In the genomic region with DNA sequence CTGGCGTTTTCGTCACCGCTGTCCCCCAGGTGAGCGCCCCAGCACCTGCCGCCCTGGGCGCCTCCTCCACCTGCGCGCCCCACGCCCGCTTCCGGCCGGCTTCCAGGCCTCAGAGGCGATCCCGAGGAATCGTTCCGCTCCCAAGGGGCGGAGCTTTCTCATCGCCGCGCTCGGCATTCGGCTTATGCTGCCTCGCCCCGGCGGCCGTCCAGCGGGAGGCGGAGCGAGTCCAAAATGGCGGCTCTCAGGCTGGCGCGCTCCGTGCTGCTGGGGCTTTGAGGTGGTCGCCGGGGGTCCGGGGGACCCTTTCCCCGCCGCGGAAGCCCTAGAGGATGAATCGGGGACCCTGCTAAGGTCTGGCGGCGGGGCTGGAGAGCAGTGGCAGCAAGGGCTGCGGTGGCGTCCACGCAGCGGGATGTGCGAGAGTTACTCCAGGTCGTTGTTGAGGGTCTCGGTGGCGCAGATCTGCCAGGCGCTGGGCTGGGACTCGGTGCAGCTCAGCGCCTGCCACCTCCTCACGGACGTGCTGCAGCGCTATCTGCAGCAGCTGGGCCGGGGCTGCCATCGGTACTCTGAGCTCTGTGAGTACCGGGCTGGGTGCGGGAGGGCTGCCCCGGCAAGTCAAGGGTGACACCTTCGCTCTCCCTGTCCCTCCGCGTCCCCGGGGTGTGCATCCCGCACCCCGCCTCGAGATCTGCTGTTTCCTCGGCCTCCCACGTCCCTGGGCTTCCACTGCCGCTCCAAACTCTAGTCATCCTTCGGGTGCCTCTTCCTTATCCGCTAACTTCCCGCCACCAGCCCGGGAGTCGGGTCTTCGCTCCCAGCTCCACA, we compare ENCODE assay signal across 1 cellular context.
TF ChIP-seq lines count a peak whose summit lies in the region.

A gene with protein sequence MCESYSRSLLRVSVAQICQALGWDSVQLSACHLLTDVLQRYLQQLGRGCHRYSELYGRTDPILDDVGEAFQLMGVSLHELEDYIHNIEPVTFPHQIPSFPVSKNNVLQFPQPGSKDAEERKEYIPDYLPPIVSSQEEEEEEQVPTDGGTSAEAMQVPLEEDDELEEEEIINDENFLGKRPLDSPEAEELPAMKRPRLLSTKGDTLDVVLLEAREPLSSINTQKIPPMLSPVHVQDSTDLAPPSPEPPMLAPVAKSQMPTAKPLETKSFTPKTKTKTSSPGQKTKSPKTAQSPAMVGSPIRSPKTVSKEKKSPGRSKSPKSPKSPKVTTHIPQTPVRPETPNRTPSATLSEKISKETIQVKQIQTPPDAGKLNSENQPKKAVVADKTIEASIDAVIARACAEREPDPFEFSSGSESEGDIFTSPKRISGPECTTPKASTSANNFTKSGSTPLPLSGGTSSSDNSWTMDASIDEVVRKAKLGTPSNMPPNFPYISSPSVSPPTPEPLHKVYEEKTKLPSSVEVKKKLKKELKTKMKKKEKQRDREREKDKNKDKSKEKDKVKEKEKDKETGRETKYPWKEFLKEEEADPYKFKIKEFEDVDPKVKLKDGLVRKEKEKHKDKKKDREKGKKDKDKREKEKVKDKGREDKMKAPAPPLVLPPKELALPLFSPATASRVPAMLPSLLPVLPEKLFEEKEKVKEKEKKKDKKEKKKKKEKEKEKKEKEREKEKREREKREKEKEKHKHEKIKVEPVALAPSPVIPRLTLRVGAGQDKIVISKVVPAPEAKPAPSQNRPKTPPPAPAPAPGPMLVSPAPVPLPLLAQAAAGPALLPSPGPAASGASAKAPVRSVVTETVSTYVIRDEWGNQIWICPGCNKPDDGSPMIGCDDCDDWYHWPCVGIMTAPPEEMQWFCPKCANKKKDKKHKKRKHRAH (plus strand): TSS at position 211 of the 831 bp plus-strand sequence. CDS start 205 bp downstream, at position 416.

TF ChIP-seq in H1, 55 proteins besides CTCF, POLR2A, EP300 and RAD21 (continues in another document):
- TF ChIP-seq SP2 (IDR thresholded peaks at IDR 0.05; ENCODE audit: low read length) (no peak), POLR2AphosphoS5 (IDR thresholded peaks at IDR 0.05; ENCODE audit: low read depth, low read length) (peak; percentile 78), JUN (IDR thresholded peaks at IDR 0.05; ENCODE audit: low read depth, low read length) (no peak), CREB1 (IDR thresholded peaks at IDR 0.05) (peak; percentile 61), CBX5 (IDR thresholded peaks at IDR 0.05; ENCODE audit: low read depth, low read length) (no peak), RFX5 (IDR thresholded peaks at IDR 0.05; ENCODE audit: borderline replicate concordance, low read depth, low read length) (no peak), ATF3 (IDR thresholded peaks at IDR 0.05; ENCODE audit: insufficient read depth, low read depth, low read length) (no peak), EGR1 (IDR thresholded peaks at IDR 0.05; ENCODE audit: borderline replicate concordance, low read depth, low read length) (0 out of 2 replicates have a peak, but pooled peaks have one; percentile 17), CBX8 (IDR thresholded peaks at IDR 0.05; ENCODE audit: borderline replicate concordance, low read depth, low read length) (no peak), TEAD4 (IDR thresholded peaks at IDR 0.05; ENCODE audit: low read depth, low read length) (peak; percentile 20; the same call in 1 of the 2 replicates), SIN3A (conservative IDR thresholded peaks at IDR 0.05 in 1 of 2, IDR thresholded peaks at IDR 0.05 in 1 of 2; ENCODE audit: low read depth in 1 of 2, low read length in 2 of 2) (peak; percentile 63 to 92; a peak in 3 of 4 replicates), SRF (IDR thresholded peaks at IDR 0.05; ENCODE audit: low read depth, low read length) (peak; percentile 97), RXRA (IDR thresholded peaks at IDR 0.05; ENCODE audit: insufficient read depth, low read depth, low read length) (no peak), ZNF274 (IDR thresholded peaks at IDR 0.05; ENCODE audit: borderline replicate concordance, extremely low read depth, low read length) (no peak), SP4 (IDR thresholded peaks at IDR 0.05; ENCODE audit: low read length) (peak; percentile 62; the same call in 1 of the 2 replicates), BACH1 (IDR thresholded peaks at IDR 0.05; ENCODE audit: low read length) (0 out of 2 replicates have a peak, but pooled peaks have one; percentile 7), NRF1 (IDR thresholded peaks at IDR 0.05; ENCODE audit: low read depth, low read length) (no peak; the same call in 1 of the 2 replicates), TAF7 (optimal IDR thresholded peaks at IDR 0.05; ENCODE audit: borderline replicate concordance, low read depth, low read length) (peak; percentile 90), PHF8 (conservative IDR thresholded peaks at IDR 0.05; ENCODE audit: low read depth, low read length) (peak; percentile 97), RBBP5 (IDR thresholded peaks at IDR 0.05; ENCODE audit: borderline replicate concordance, low read depth, low read length) (peak; percentile 99), SUZ12 (IDR thresholded peaks at IDR 0.05; ENCODE audit: low read length) (no peak), FOSL1 (IDR thresholded peaks at IDR 0.05; ENCODE audit: insufficient read depth, low read depth, low read length) (no peak), HDAC6 (IDR thresholded peaks at IDR 0.05; ENCODE audit: low read depth, low read length) (no peak), JUND (IDR thresholded peaks at IDR 0.05; ENCODE audit: low read length) (no peak), KDM1A (IDR thresholded peaks at IDR 0.05; ENCODE audit: borderline replicate concordance, low read length) (no peak), CHD1 (IDR thresholded peaks at IDR 0.05; ENCODE audit: low read depth, low read length) (no peak), CEBPB (IDR thresholded peaks at IDR 0.05; ENCODE audit: low read depth, low read length) (no peak), GABPA (IDR thresholded peaks at IDR 0.05; ENCODE audit: borderline replicate concordance, insufficient read depth, low read length) (no peak), RNF2 (IDR thresholded peaks at IDR 0.05; ENCODE audit: borderline replicate concordance, low read depth, low read length, missing control alignments, poor library complexity, severe bottlenecking) (no peak), BRCA1 (IDR thresholded peaks at IDR 0.05; ENCODE audit: low read depth, low read length) (no peak), EZH2 (IDR thresholded peaks at IDR 0.05; ENCODE audit: low read depth, low read length, severe bottlenecking) (no peak), ASH2L (IDR thresholded peaks at IDR 0.05; ENCODE audit: low read length) (peak; percentile 98), SAP30 (IDR thresholded peaks at IDR 0.05; ENCODE audit: insufficient read depth, insufficient replicate concordance, low read length) (no peak), POU5F1 (IDR thresholded peaks at IDR 0.05; ENCODE audit: low read depth, low read length) (no peak), GTF2F1 (IDR thresholded peaks at IDR 0.05; ENCODE audit: borderline replicate concordance, low read depth, low read length) (no peak), BCL11A (IDR thresholded peaks at IDR 0.05; ENCODE audit: low read depth in 2 of 2, low read length in 2 of 2) (no peak), SIRT6 (IDR thresholded peaks at IDR 0.05; ENCODE audit: low read length) (no peak), NANOG (IDR thresholded peaks at IDR 0.05; ENCODE audit: insufficient read depth, low read depth, low read length, poor library complexity, severe bottlenecking) (no peak), TCF12 (IDR thresholded peaks at IDR 0.05; ENCODE audit: low read depth, low read length) (no peak)
- TF ChIP-seq, protein P1, sequence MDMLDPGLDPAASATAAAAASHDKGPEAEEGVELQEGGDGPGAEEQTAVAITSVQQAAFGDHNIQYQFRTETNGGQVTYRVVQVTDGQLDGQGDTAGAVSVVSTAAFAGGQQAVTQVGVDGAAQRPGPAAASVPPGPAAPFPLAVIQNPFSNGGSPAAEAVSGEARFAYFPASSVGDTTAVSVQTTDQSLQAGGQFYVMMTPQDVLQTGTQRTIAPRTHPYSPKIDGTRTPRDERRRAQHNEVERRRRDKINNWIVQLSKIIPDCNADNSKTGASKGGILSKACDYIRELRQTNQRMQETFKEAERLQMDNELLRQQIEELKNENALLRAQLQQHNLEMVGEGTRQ (IDR thresholded peaks at IDR 0.05; ENCODE audit: low read length), result no peak
- TF ChIP-seq, protein P2, sequence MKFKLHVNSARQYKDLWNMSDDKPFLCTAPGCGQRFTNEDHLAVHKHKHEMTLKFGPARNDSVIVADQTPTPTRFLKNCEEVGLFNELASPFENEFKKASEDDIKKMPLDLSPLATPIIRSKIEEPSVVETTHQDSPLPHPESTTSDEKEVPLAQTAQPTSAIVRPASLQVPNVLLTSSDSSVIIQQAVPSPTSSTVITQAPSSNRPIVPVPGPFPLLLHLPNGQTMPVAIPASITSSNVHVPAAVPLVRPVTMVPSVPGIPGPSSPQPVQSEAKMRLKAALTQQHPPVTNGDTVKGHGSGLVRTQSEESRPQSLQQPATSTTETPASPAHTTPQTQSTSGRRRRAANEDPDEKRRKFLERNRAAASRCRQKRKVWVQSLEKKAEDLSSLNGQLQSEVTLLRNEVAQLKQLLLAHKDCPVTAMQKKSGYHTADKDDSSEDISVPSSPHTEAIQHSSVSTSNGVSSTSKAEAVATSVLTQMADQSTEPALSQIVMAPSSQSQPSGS (IDR thresholded peaks at IDR 0.05; ENCODE audit: low read length), result no peak
- TF ChIP-seq, protein P3, sequence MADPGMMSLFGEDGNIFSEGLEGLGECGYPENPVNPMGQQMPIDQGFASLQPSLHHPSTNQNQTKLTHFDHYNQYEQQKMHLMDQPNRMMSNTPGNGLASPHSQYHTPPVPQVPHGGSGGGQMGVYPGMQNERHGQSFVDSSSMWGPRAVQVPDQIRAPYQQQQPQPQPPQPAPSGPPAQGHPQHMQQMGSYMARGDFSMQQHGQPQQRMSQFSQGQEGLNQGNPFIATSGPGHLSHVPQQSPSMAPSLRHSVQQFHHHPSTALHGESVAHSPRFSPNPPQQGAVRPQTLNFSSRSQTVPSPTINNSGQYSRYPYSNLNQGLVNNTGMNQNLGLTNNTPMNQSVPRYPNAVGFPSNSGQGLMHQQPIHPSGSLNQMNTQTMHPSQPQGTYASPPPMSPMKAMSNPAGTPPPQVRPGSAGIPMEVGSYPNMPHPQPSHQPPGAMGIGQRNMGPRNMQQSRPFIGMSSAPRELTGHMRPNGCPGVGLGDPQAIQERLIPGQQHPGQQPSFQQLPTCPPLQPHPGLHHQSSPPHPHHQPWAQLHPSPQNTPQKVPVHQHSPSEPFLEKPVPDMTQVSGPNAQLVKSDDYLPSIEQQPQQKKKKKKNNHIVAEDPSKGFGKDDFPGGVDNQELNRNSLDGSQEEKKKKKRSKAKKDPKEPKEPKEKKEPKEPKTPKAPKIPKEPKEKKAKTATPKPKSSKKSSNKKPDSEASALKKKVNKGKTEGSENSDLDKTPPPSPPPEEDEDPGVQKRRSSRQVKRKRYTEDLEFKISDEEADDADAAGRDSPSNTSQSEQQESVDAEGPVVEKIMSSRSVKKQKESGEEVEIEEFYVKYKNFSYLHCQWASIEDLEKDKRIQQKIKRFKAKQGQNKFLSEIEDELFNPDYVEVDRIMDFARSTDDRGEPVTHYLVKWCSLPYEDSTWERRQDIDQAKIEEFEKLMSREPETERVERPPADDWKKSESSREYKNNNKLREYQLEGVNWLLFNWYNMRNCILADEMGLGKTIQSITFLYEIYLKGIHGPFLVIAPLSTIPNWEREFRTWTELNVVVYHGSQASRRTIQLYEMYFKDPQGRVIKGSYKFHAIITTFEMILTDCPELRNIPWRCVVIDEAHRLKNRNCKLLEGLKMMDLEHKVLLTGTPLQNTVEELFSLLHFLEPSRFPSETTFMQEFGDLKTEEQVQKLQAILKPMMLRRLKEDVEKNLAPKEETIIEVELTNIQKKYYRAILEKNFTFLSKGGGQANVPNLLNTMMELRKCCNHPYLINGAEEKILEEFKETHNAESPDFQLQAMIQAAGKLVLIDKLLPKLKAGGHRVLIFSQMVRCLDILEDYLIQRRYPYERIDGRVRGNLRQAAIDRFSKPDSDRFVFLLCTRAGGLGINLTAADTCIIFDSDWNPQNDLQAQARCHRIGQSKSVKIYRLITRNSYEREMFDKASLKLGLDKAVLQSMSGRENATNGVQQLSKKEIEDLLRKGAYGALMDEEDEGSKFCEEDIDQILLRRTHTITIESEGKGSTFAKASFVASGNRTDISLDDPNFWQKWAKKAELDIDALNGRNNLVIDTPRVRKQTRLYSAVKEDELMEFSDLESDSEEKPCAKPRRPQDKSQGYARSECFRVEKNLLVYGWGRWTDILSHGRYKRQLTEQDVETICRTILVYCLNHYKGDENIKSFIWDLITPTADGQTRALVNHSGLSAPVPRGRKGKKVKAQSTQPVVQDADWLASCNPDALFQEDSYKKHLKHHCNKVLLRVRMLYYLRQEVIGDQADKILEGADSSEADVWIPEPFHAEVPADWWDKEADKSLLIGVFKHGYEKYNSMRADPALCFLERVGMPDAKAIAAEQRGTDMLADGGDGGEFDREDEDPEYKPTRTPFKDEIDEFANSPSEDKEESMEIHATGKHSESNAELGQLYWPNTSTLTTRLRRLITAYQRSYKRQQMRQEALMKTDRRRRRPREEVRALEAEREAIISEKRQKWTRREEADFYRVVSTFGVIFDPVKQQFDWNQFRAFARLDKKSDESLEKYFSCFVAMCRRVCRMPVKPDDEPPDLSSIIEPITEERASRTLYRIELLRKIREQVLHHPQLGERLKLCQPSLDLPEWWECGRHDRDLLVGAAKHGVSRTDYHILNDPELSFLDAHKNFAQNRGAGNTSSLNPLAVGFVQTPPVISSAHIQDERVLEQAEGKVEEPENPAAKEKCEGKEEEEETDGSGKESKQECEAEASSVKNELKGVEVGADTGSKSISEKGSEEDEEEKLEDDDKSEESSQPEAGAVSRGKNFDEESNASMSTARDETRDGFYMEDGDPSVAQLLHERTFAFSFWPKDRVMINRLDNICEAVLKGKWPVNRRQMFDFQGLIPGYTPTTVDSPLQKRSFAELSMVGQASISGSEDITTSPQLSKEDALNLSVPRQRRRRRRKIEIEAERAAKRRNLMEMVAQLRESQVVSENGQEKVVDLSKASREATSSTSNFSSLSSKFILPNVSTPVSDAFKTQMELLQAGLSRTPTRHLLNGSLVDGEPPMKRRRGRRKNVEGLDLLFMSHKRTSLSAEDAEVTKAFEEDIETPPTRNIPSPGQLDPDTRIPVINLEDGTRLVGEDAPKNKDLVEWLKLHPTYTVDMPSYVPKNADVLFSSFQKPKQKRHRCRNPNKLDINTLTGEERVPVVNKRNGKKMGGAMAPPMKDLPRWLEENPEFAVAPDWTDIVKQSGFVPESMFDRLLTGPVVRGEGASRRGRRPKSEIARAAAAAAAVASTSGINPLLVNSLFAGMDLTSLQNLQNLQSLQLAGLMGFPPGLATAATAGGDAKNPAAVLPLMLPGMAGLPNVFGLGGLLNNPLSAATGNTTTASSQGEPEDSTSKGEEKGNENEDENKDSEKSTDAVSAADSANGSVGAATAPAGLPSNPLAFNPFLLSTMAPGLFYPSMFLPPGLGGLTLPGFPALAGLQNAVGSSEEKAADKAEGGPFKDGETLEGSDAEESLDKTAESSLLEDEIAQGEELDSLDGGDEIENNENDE (IDR thresholded peaks at IDR 0.05; ENCODE audit: insufficient replicate concordance, low read length), result no peak
- TF ChIP-seq, protein P4, sequence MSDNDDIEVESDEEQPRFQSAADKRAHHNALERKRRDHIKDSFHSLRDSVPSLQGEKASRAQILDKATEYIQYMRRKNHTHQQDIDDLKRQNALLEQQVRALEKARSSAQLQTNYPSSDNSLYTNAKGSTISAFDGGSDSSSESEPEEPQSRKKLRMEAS (IDR thresholded peaks at IDR 0.05), result peak; percentile 85
- TF ChIP-seq, protein P5, sequence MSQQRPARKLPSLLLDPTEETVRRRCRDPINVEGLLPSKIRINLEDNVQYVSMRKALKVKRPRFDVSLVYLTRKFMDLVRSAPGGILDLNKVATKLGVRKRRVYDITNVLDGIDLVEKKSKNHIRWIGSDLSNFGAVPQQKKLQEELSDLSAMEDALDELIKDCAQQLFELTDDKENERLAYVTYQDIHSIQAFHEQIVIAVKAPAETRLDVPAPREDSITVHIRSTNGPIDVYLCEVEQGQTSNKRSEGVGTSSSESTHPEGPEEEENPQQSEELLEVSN (IDR thresholded peaks at IDR 0.05), result peak; percentile 69
